In genomic region chr6:43178150-43178549, GRCh38 we compare ENCODE assay signal across 28 cellular contexts. TPM values are rescaled to one million over a fixed set of nuclear protein-coding genes. Genes with fewer than 3 reads are reported as not detected.
A peak's percentile ranks its signal among the peaks of the same experiment; 100 is the strongest.
DNase-seq lines count a peak whose midpoint lies in the region; ATAC-seq, FAIRE-seq and TF ChIP-seq lines count a peak whose summit lies in the region.
"Had no signal": no experiment of that assay in that cellular context is flagged by ENCODE, and none has a peak within 500 bp of the region (broad histone marks: within the 10 kb centered on the region; RNA-seq: fewer than 3 reads in every experiment).

No MANE protein-coding gene starts in this region.

- peaks cover 26% of the 10 kb centered on the region for H3K4me1 Mint-ChIP-seq in activated T-helper 17 cell treated with anti-CD3 and anti-CD28 coated beads, Interleukin-2, amount 50 U/mL, for 72 hours
- H3K4me1 Mint-ChIP-seq in naive thymus-derived CD8-positive, alpha-beta T cell: peaks cover 23 to 52% (median 46%) of the 10 kb centered on the region in 4 donors

- H3K79me2 ChIP-seq in HepG2 (ENCODE audit: insufficient read depth, low read length): peaks cover 20% of the 10 kb centered on the region

- BruUV-seq in HepG2 (replicated peaks; lab: Mats Ljungman, UMichigan): no TSS peak

- H3K36me3 ChIP-seq in HepG2 (replicated peaks in 1 of 2; ENCODE audit: control insufficient read depth in 1 of 2, insufficient read depth in 2 of 2, low read length in 2 of 2) (peaks cover 28 to 42% of the 10 kb centered on the region in 2 experiments), right lobe of liver (peaks cover 7 to 49% (median 24%) of the 10 kb centered on the region in 4 donors)

- H4K20me1 ChIP-seq in HepG2 (ENCODE audit: insufficient read depth, low read length): peaks cover 23% of the 10 kb centered on the region

- peak overlapping the region; percentile 33 for H3K27ac Mint-ChIP-seq in activated T-helper 17 cell treated with anti-CD3 and anti-CD28 coated beads, Interleukin-2, amount 50 U/mL, for 72 hours
- H3K27ac Mint-ChIP-seq in naive thymus-derived CD8-positive, alpha-beta T cell: peak overlapping the region in 6 of 10 donors; percentile 9 to 63 (median 46)
- H3K27ac Mint-ChIP-seq: CD4-positive, CD25-positive, alpha-beta regulatory T cell had no signal

- in situ Hi-C loops in HepG2 (cut with HindIII; ENCODE audit: extremely low pct_ligation_motif_present, low pct_unique_long_range_greater_than_20kb): no loop called here

- no peaks in the 10 kb centered on the region for H3K27me3 Mint-ChIP-seq in activated T-helper 17 cell treated with anti-CD3 and anti-CD28 coated beads, Interleukin-2, amount 50 U/mL, for 72 hours
- no peaks in the 10 kb centered on the region for H3K27me3 Mint-ChIP-seq in naive thymus-derived CD8-positive, alpha-beta T cell
- H3K27me3 Mint-ChIP-seq: CD4-positive, CD25-positive, alpha-beta regulatory T cell had no signal

- TF ChIP-seq POLR2A in HepG2 (IDR thresholded peaks at IDR 0.05; ENCODE audit: insufficient read depth in 1 of 2, low read depth in 2 of 2, low read length in 2 of 2) (no peak; a peak in 1 of 4 replicates), right lobe of liver (IDR thresholded peaks at IDR 0.05) (no peak)

- no peak for ATAC-seq in HepG2
- no peak for ATAC-seq in right lobe of liver
- no peak for ATAC-seq in activated T-helper 17 cell treated with anti-CD3 and anti-CD28 coated beads, Interleukin-2, amount 50 U/mL, for 72 hours (replicated peaks)
- no peak for ATAC-seq in naive thymus-derived CD8-positive, alpha-beta T cell
- ATAC-seq in HG03460 (IDR thresholded peaks at IDR 0.05; ENCODE audit: unreplicated experiment): no peak
- ATAC-seq: A549, HCT116 had no signal

- no peak overlapping the region for H3K4me3 ChIP-seq in HepG2 (replicated peaks in 1 of 3; ENCODE audit: insufficient read depth in 1 of 3, low read depth in 2 of 3, low read length in 3 of 3)
- H3K4me3 ChIP-seq in right lobe of liver: no peak overlapping the region
- H3K4me3 ChIP-seq: A549, Peyer's patch had no signal

- H2AFZ ChIP-seq in HepG2 (ENCODE audit: low read length): no peak overlapping the region

- no peak overlapping the region for H3K4me2 ChIP-seq in HepG2 (ENCODE audit: low read depth, low read length)
- H3K4me2 ChIP-seq: A549 had no signal

- H3K27me3 ChIP-seq in HepG2 (ENCODE audit: control insufficient read depth in 1 of 2, insufficient read depth in 2 of 2, low read length in 2 of 2): no peaks in the 10 kb centered on the region; a peak in 1 of 5 replicates
- no peaks in the 10 kb centered on the region for H3K27me3 ChIP-seq in right lobe of liver
- H3K27me3 ChIP-seq: BE2C, Peyer's patch had no signal

- no peaks in the 10 kb centered on the region for H3K9me3 Mint-ChIP-seq in activated T-helper 17 cell treated with anti-CD3 and anti-CD28 coated beads, Interleukin-2, amount 50 U/mL, for 72 hours
- no peaks in the 10 kb centered on the region for H3K9me3 Mint-ChIP-seq in naive thymus-derived CD8-positive, alpha-beta T cell

- POLR2A ChIA-PET in HepG2 (lab: Yijun Ruan, JAX): no interaction called here
- POLR2A ChIA-PET in naive thymus-derived CD8-positive, alpha-beta T cell (lab: Charles Lee): interaction anchor here (0.6 to 1.5 kb wide), 2 partner anchors 51 to 90 kb away, joined by 3 to 5 read pairs; partner anchors contain the start of gene DNPH1

- no peak for TF ChIP-seq RAD21 in HepG2 (CRISPR knock-in tag; IDR thresholded peaks at IDR 0.05)

- peaks cover 62% of the 10 kb centered on the region for H3K36me3 Mint-ChIP-seq in activated T-helper 17 cell treated with anti-CD3 and anti-CD28 coated beads, Interleukin-2, amount 50 U/mL, for 72 hours (ENCODE audit: low read depth)
- peaks cover 0 to 46% (median 7%) of the 10 kb centered on the region in 3 donors for H3K36me3 Mint-ChIP-seq in naive thymus-derived CD8-positive, alpha-beta T cell

- CTCF ChIA-PET in HepG2 (lab: Yijun Ruan, JAX; ENCODE audit: low intra/inter-chr PET ratio, low total read pairs): no interaction called here

- no peak for TF ChIP-seq CTCF in HepG2 (CRISPR knock-in tag; IDR thresholded peaks at IDR 0.05)
- no peak for TF ChIP-seq CTCF in right lobe of liver (IDR thresholded peaks at IDR 0.05)

- H3K4me3 Mint-ChIP-seq in activated T-helper 17 cell treated with anti-CD3 and anti-CD28 coated beads, Interleukin-2, amount 50 U/mL, for 72 hours: no peak overlapping the region
- H3K4me3 Mint-ChIP-seq in naive thymus-derived CD8-positive, alpha-beta T cell: peak overlapping the region in 1 of 10 donors; percentile 14

- no peak for DNase-seq in HepG2 (ENCODE audit: low spot score)
- no peak for DNase-seq in right lobe of liver
- no peak for DNase-seq in naive thymus-derived CD8-positive, alpha-beta T cell
- DNase-seq in stimulated activated CD4-positive, alpha-beta T cell treated with anti-CD3 and anti-CD28 coated beads, Interleukin-4, amount 100 ng/mL, for 4 hours: no peak
- no peak for DNase-seq in epidermal melanocyte (ENCODE audit: insufficient read length, low spot score)
- DNase-seq: BE2C; Caco-2; CD4-positive, CD25-positive, alpha-beta regulatory T cell; DMS 273 treated with DMSO at 0.1 percent for 48 hours; DND-41; GOT3; IMR-90; MV-4-11; NCI-H1694; NCI-H2081; NCI-H2171; NCI-H345; NCI-H524; NCI-H82; Peyer's patch; Right ventricle myocardium superior; SW 1271 had no signal

- FAIRE-seq in HepG2 (lab: Jason Lieb, UNC): no peak
- FAIRE-seq: A549, GM19239, HTR-8/SVneo had no signal

- WGBS in HepG2 (ENCODE audit: low lambda C conversion rate): 97% methylated on average over 12 of the region's 12 CpGs
- WGBS in right lobe of liver (ENCODE audit: insufficient coverage, low coverage, low lambda C conversion rate, missing lambda C conversion rate): 76% methylated on average over 3 of the region's 12 CpGs

- H3K4me1 ChIP-seq in HepG2 (ENCODE audit: insufficient read depth, low read length): peaks cover 40% of the 10 kb centered on the region
- H3K4me1 ChIP-seq in right lobe of liver: peaks cover 0 to 26% (median 7%) of the 10 kb centered on the region in 4 donors

- TF ChIP-seq EP300 in HepG2 (IDR thresholded peaks at IDR 0.05; ENCODE audit: low read depth in 2 of 2, low read length in 2 of 2): no peak
- TF ChIP-seq EP300 in HepG2 (CRISPR knock-in tag; IDR thresholded peaks at IDR 0.05; ENCODE audit: borderline replicate concordance): no peak

- intact Hi-C loops in HepG2 (cut with micrococcal nuclease; ENCODE audit: unreplicated experiment) (no loop called here), right lobe of liver (cut with DNase I) (no loop called here)

- H3K9me3 ChIP-seq in HepG2 (ENCODE audit: low read length): no peaks in the 10 kb centered on the region
- no peaks in the 10 kb centered on the region for H3K9me3 ChIP-seq in right lobe of liver
- H3K9me3 ChIP-seq: A549, BE2C, Caco-2, Peyer's patch had no signal

- no peak overlapping the region for H3K9ac ChIP-seq in HepG2 (ENCODE audit: insufficient read depth, low read depth, low read length)

- H3K27ac ChIP-seq in HepG2 (ENCODE audit: extremely low read length, insufficient read depth, low read length) (no peak overlapping the region), right lobe of liver (no peak overlapping the region)
- H3K27ac ChIP-seq: A549, Peyer's patch had no signal

RNA-seq across cellular contexts. Expression of gene CUL9, which starts 3.8 kb away (rescaled TPM):
- total RNA-seq in HepG2 (2016; rRNA removed; fragmentation: Illumina TruSeq; extraction: Trizol): 10.5 and 11.4 TPM in 2 replicates
- total RNA-seq in HepG2 (2016; cell fraction: cytosol; rRNA removed; fragmentation: Illumina TruSeq; extraction: Trizol; ENCODE audit: low read depth): 2.5 and 3.7 TPM in 2 replicates
- total RNA-seq in HepG2 (2016; cell fraction: insoluble cytoplasmic fraction; rRNA removed; fragmentation: Illumina TruSeq; extraction: Trizol): 8.8 and 14.5 TPM in 2 replicates
- 3.3 and 4.2 TPM in 2 replicates for total RNA-seq in HepG2 (2016; cell fraction: membrane; rRNA removed; fragmentation: Illumina TruSeq; extraction: Trizol)
- total RNA-seq in HepG2 (2016; cell fraction: nucleus; rRNA removed; fragmentation: Illumina TruSeq; extraction: Trizol): 18.4 and 18.7 TPM in 2 replicates
- polyA plus RNA-seq in HepG2 (2011; rRNA removed): 13.7 and 15.3 TPM in 2 replicates
- polyA plus RNA-seq in HepG2 (2011; cell fraction: cytosol; rRNA removed): 4.9 and 5.0 TPM in 2 replicates
- polyA plus RNA-seq in HepG2 (2011; cell fraction: nucleus; rRNA removed): 123 and 139 TPM in 2 replicates
- polyA plus RNA-seq in HepG2 (2012): 9.9 and 12.7 TPM in 2 replicates
- polyA plus RNA-seq in HepG2 (2016; cell fraction: cytosol; fragmentation: Illumina TruSeq; extraction: Trizol; ENCODE audit: low read depth): 1.2 and 1.5 TPM in 2 replicates
- 6.8 and 7.5 TPM in 2 replicates for polyA plus RNA-seq in HepG2 (2016; cell fraction: insoluble cytoplasmic fraction; fragmentation: Illumina TruSeq; extraction: Trizol; ENCODE audit: low read depth)
- 1.9 and 2.7 TPM in 2 replicates for polyA plus RNA-seq in HepG2 (2016; cell fraction: membrane; fragmentation: Illumina TruSeq; extraction: Trizol; ENCODE audit: low read depth)
- polyA plus RNA-seq in HepG2 (2016; cell fraction: nucleus; fragmentation: Illumina TruSeq; extraction: Trizol; ENCODE audit: insufficient read depth, low read depth): 44.2 and 47.7 TPM in 2 replicates
- 19.3 and 22.3 TPM in 2 replicates for polyA minus RNA-seq in HepG2 (2011; rRNA and poly(A)+ RNA removed; ENCODE audit: low replicate concordance)
- polyA minus RNA-seq in HepG2 (2011; cell fraction: cytosol; rRNA and poly(A)+ RNA removed): 4.7 and 5.5 TPM in 2 replicates
- polyA minus RNA-seq in HepG2 (2011; cell fraction: nucleus; rRNA and poly(A)+ RNA removed): 30.8 and 32.9 TPM in 2 replicates
- total RNA-seq in right lobe of liver: 10 to 100 TPM; 14.4 to 17.7 (median 15.2) TPM
- 10 to 100 TPM; 40.7 to 44.9 TPM for total RNA-seq in activated T-helper 17 cell treated with anti-CD3 and anti-CD28 coated beads, Interleukin-2, amount 50 U/mL, for 72 hours
- 100 to 1,000 TPM; 101 to 110 TPM for total RNA-seq in naive thymus-derived CD8-positive, alpha-beta T cell
- 10 to 100 TPM in 2 of 3 donors, 1 to 10 TPM in 1; 6.8 to 10.4 (median 10.3) TPM for polyA plus RNA-seq in naive thymus-derived CD8-positive, alpha-beta T cell

RNA-seq across cellular contexts. Expression of gene SRF, which starts 7.1 kb away (rescaled TPM):
- 21.0 and 25.5 TPM in 2 replicates for total RNA-seq in HepG2 (2016; rRNA removed; fragmentation: Illumina TruSeq; extraction: Trizol)
- total RNA-seq in HepG2 (2016; cell fraction: cytosol; rRNA removed; fragmentation: Illumina TruSeq; extraction: Trizol; ENCODE audit: low read depth): 4.5 and 4.8 TPM in 2 replicates
- 19.0 and 26.0 TPM in 2 replicates for total RNA-seq in HepG2 (2016; cell fraction: insoluble cytoplasmic fraction; rRNA removed; fragmentation: Illumina TruSeq; extraction: Trizol)
- total RNA-seq in HepG2 (2016; cell fraction: membrane; rRNA removed; fragmentation: Illumina TruSeq; extraction: Trizol): 20.6 and 21.0 TPM in 2 replicates
- total RNA-seq in HepG2 (2016; cell fraction: nucleus; rRNA removed; fragmentation: Illumina TruSeq; extraction: Trizol): 15.5 and 17.7 TPM in 2 replicates
- polyA plus RNA-seq in HepG2 (2011; rRNA removed): 44.1 and 45.7 TPM in 2 replicates
- polyA plus RNA-seq in HepG2 (2011; cell fraction: cytosol; rRNA removed): 30.8 and 42.8 TPM in 2 replicates
- polyA plus RNA-seq in HepG2 (2011; cell fraction: nucleus; rRNA removed): 50.7 and 72.8 TPM in 2 replicates
- polyA plus RNA-seq in HepG2 (2012): 18.6 and 23.1 TPM in 2 replicates
- polyA plus RNA-seq in HepG2 (2016; cell fraction: cytosol; fragmentation: Illumina TruSeq; extraction: Trizol; ENCODE audit: low read depth): 5.2 and 5.4 TPM in 2 replicates
- 26.4 and 31.7 TPM in 2 replicates for polyA plus RNA-seq in HepG2 (2016; cell fraction: insoluble cytoplasmic fraction; fragmentation: Illumina TruSeq; extraction: Trizol; ENCODE audit: low read depth)
- 19.0 and 19.4 TPM in 2 replicates for polyA plus RNA-seq in HepG2 (2016; cell fraction: membrane; fragmentation: Illumina TruSeq; extraction: Trizol; ENCODE audit: low read depth)
- polyA plus RNA-seq in HepG2 (2016; cell fraction: nucleus; fragmentation: Illumina TruSeq; extraction: Trizol; ENCODE audit: insufficient read depth, low read depth): 33.8 and 35.3 TPM in 2 replicates
- 59.4 and 75.9 TPM in 2 replicates for polyA minus RNA-seq in HepG2 (2011; rRNA and poly(A)+ RNA removed; ENCODE audit: low replicate concordance)
- polyA minus RNA-seq in HepG2 (2011; cell fraction: cytosol; rRNA and poly(A)+ RNA removed): 19.9 and 20.3 TPM in 2 replicates
- 20.2 and 21.3 TPM in 2 replicates for polyA minus RNA-seq in HepG2 (2011; cell fraction: nucleus; rRNA and poly(A)+ RNA removed)
- total RNA-seq in right lobe of liver: 10 to 100 TPM in 4 of 6 experiments, 1 to 10 TPM in 2; 4.9 to 17.0 (median 11.3) TPM
- 10 to 100 TPM; 36.2 to 63.4 TPM for total RNA-seq in activated T-helper 17 cell treated with anti-CD3 and anti-CD28 coated beads, Interleukin-2, amount 50 U/mL, for 72 hours
- total RNA-seq in naive thymus-derived CD8-positive, alpha-beta T cell: 10 to 100 TPM; 26.5 to 27.3 TPM
- polyA plus RNA-seq in naive thymus-derived CD8-positive, alpha-beta T cell: 1 to 10 TPM; 3.9 to 6.9 (median 5.2) TPM

RNA-seq across cellular contexts. Expression of gene DNPH1, which starts 51.1 kb away (rescaled TPM):
- 75.0 and 75.1 TPM in 2 replicates for total RNA-seq in HepG2 (2016; rRNA removed; fragmentation: Illumina TruSeq; extraction: Trizol)
- 50.9 and 56.3 TPM in 2 replicates for total RNA-seq in HepG2 (2016; cell fraction: cytosol; rRNA removed; fragmentation: Illumina TruSeq; extraction: Trizol; ENCODE audit: low read depth)
- 75.1 and 81.5 TPM in 2 replicates for total RNA-seq in HepG2 (2016; cell fraction: insoluble cytoplasmic fraction; rRNA removed; fragmentation: Illumina TruSeq; extraction: Trizol)
- total RNA-seq in HepG2 (2016; cell fraction: membrane; rRNA removed; fragmentation: Illumina TruSeq; extraction: Trizol): 52.3 and 60.5 TPM in 2 replicates
- total RNA-seq in HepG2 (2016; cell fraction: nucleus; rRNA removed; fragmentation: Illumina TruSeq; extraction: Trizol): 31.4 and 33.7 TPM in 2 replicates
- 56.5 and 65.8 TPM in 2 replicates for polyA plus RNA-seq in HepG2 (2011; rRNA removed)
- 106 and 143 TPM in 2 replicates for polyA plus RNA-seq in HepG2 (2011; cell fraction: cytosol; rRNA removed)
- polyA plus RNA-seq in HepG2 (2011; cell fraction: nucleus; rRNA removed): 62.4 and 67.4 TPM in 2 replicates
- polyA plus RNA-seq in HepG2 (2012): 43.1 and 47.9 TPM in 2 replicates
- polyA plus RNA-seq in HepG2 (2016; cell fraction: cytosol; fragmentation: Illumina TruSeq; extraction: Trizol; ENCODE audit: low read depth): 62.6 and 68.8 TPM in 2 replicates
- 76.7 and 82.8 TPM in 2 replicates for polyA plus RNA-seq in HepG2 (2016; cell fraction: insoluble cytoplasmic fraction; fragmentation: Illumina TruSeq; extraction: Trizol; ENCODE audit: low read depth)
- 47.1 and 47.7 TPM in 2 replicates for polyA plus RNA-seq in HepG2 (2016; cell fraction: membrane; fragmentation: Illumina TruSeq; extraction: Trizol; ENCODE audit: low read depth)
- 66.2 and 72.5 TPM in 2 replicates for polyA plus RNA-seq in HepG2 (2016; cell fraction: nucleus; fragmentation: Illumina TruSeq; extraction: Trizol; ENCODE audit: insufficient read depth, low read depth)
- 38.8 and 62.4 TPM in 2 replicates for polyA minus RNA-seq in HepG2 (2011; rRNA and poly(A)+ RNA removed; ENCODE audit: low replicate concordance)
- polyA minus RNA-seq in HepG2 (2011; cell fraction: cytosol; rRNA and poly(A)+ RNA removed): 10.5 and 15.4 TPM in 2 replicates
- polyA minus RNA-seq in HepG2 (2011; cell fraction: nucleus; rRNA and poly(A)+ RNA removed): 15.3 and 16.7 TPM in 2 replicates
- 100 to 1,000 TPM in 2 of 6 experiments, 10 to 100 TPM in 4; 50.7 to 107 (median 62.4) TPM for total RNA-seq in right lobe of liver
- 10 to 100 TPM; 42.6 to 57.8 TPM for total RNA-seq in activated T-helper 17 cell treated with anti-CD3 and anti-CD28 coated beads, Interleukin-2, amount 50 U/mL, for 72 hours
- total RNA-seq in naive thymus-derived CD8-positive, alpha-beta T cell: 10 to 100 TPM; 45.9 to 53.8 TPM
- polyA plus RNA-seq in naive thymus-derived CD8-positive, alpha-beta T cell: 100 to 1,000 TPM; 109 to 173 (median 121) TPM
